Comparison of ENCODE assay signal across 1 cellular context in the genomic region with DNA sequence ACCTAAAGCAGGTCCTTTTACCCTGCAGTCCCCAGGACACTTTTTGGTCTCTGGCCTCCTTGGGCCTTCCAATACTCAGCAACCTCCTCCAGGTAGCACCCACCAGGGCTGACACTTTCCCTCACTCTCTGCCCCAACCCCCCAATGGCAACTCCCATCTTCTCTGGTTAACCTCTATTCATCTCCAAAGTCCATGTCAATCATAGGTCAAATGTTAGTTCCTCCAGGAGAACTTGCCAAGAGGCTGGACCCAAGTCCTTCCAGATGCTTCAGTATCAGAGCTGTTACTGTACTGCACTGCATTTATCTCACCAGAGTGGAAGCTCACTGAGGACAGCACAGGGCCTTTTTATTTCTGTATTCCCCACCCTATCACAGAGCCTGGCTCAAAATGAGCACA.
TF ChIP-seq lines count a peak whose summit lies in the region.

No MANE protein-coding gene starts in this region.

TF ChIP-seq in K562, 482 proteins besides CTCF, POLR2A, EP300 and RAD21 (continued from another document):
- TF ChIP-seq, protein P1, sequence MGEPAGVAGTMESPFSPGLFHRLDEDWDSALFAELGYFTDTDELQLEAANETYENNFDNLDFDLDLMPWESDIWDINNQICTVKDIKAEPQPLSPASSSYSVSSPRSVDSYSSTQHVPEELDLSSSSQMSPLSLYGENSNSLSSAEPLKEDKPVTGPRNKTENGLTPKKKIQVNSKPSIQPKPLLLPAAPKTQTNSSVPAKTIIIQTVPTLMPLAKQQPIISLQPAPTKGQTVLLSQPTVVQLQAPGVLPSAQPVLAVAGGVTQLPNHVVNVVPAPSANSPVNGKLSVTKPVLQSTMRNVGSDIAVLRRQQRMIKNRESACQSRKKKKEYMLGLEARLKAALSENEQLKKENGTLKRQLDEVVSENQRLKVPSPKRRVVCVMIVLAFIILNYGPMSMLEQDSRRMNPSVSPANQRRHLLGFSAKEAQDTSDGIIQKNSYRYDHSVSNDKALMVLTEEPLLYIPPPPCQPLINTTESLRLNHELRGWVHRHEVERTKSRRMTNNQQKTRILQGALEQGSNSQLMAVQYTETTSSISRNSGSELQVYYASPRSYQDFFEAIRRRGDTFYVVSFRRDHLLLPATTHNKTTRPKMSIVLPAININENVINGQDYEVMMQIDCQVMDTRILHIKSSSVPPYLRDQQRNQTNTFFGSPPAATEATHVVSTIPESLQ (CRISPR knock-in tag; IDR thresholded peaks at IDR 0.05): no peak
